21 cellular contexts compared by ENCODE assay signal in genomic region chr18:7895346-7895745, GRCh38.
DNase-seq lines count a peak whose midpoint lies in the region; FAIRE-seq and TF ChIP-seq lines count a peak whose summit lies in the region.
"Had no signal": no experiment of that assay in that cellular context is flagged by ENCODE, and none has a peak within 500 bp of the region (broad histone marks: within the 10 kb centered on the region; RNA-seq: fewer than 3 reads in every experiment).

No MANE protein-coding gene starts in this region.

- H2AFZ ChIP-seq in trophoblast cell (ENCODE audit: insufficient read depth, low read length, poor library complexity) = no peak overlapping the region
- H2AFZ ChIP-seq: GM23248 had no signal

- peaks cover 57% of the 10 kb centered on the region for H3K4me1 ChIP-seq in left ventricle myocardium inferior
- H3K4me1 ChIP-seq in trophoblast cell (ENCODE audit: control insufficient read depth in 1 of 2, insufficient read depth in 2 of 2, low read length in 2 of 2) = peaks cover 0 to 2% of the 10 kb centered on the region in 2 experiments
- H3K4me1 ChIP-seq: BLaER1, Caco-2 had no signal

- intact Hi-C loops in left ventricle myocardium inferior (cut with micrococcal nuclease) = no loop called here
- intact Hi-C loops in cardiac septum (cut with DNase I) = no loop called here
- intact Hi-C loops in posterior cingulate gyrus (cut with DNase I) = no loop called here

- no peak overlapping the region for H2BK120ac ChIP-seq in trophoblast cell (ENCODE audit: insufficient read depth, low read length, poor library complexity)

- H3K27ac ChIP-seq in left ventricle myocardium inferior (replicated peaks) (peak overlapping the region; percentile 24), trophoblast cell (ENCODE audit: low read depth, low read length) (no peak overlapping the region)
- H3K27ac ChIP-seq: BLaER1, C4-2B, GM23248 had no signal

- FAIRE-seq in D721Med (lab: Jason Lieb, UNC) = peak; percentile 11
- FAIRE-seq: GM12878, GM19239, H1 had no signal

- no peak overlapping the region for H2BK5ac ChIP-seq in trophoblast cell (ENCODE audit: low read depth, low read length, poor library complexity)

- H3K27me3 ChIP-seq in left ventricle myocardium inferior (ENCODE audit: low read depth) = no peaks in the 10 kb centered on the region
- H3K27me3 ChIP-seq in trophoblast cell (ENCODE audit: insufficient read depth, low read length) = no peaks in the 10 kb centered on the region
- H3K27me3 ChIP-seq: BLaER1 had no signal

- no peak for TF ChIP-seq CTCF in left ventricle myocardium inferior (IDR thresholded peaks at IDR 0.05; ENCODE audit: borderline replicate concordance)
- TF ChIP-seq CTCF in D721Med (IDR thresholded peaks at IDR 0.05; ENCODE audit: insufficient read depth, missing control alignments) = no peak

- H3K36me3 ChIP-seq in left ventricle myocardium inferior = no peaks in the 10 kb centered on the region
- H3K36me3 ChIP-seq in trophoblast cell (ENCODE audit: control insufficient read depth in 1 of 2, insufficient read depth in 2 of 2, low read length in 2 of 2) = no peaks in the 10 kb centered on the region
- H3K36me3 ChIP-seq: BLaER1 had no signal

- H3K4me3 ChIP-seq in left ventricle myocardium inferior (no peak overlapping the region), trophoblast cell (ENCODE audit: low read depth, low read length) (no peak overlapping the region)
- H3K4me3 ChIP-seq: BLaER1, GM12878, GM23248 had no signal

- H3K79me2 ChIP-seq in trophoblast cell (ENCODE audit: control insufficient read depth, insufficient read depth, low read length, poor library complexity) = no peaks in the 10 kb centered on the region

- no peak overlapping the region for H4K8ac ChIP-seq in trophoblast cell (ENCODE audit: low read depth, low read length)

- peak overlapping the region; percentile 46 for H3K18ac ChIP-seq in trophoblast cell (ENCODE audit: low read length)

- H3K79me1 ChIP-seq in trophoblast cell (ENCODE audit: low read length) = no peaks in the 10 kb centered on the region

- H3K4me2 ChIP-seq in trophoblast cell (ENCODE audit: low read length) = no peak overlapping the region
- H3K4me2 ChIP-seq: BLaER1 had no signal

- H4K91ac ChIP-seq in trophoblast cell (ENCODE audit: low read depth, low read length) = no peak overlapping the region

- H3K4ac ChIP-seq in trophoblast cell (ENCODE audit: low read depth, low read length) = no peak overlapping the region

- H4K12ac ChIP-seq in trophoblast cell (ENCODE audit: low read depth, low read length) = no peak overlapping the region

- no peak overlapping the region for H3K23ac ChIP-seq in trophoblast cell (ENCODE audit: low read length)

- no peak overlapping the region for H2AK5ac ChIP-seq in trophoblast cell (ENCODE audit: low read length)

- WGBS in trophoblast cell (ENCODE audit: extremely low coverage, insufficient coverage, insufficient read length) = no CpG with 5 or more reads among the region's 5 CpGs

- H2BK12ac ChIP-seq in trophoblast cell (ENCODE audit: low read length) = no peak overlapping the region

- H3K9me3 ChIP-seq in left ventricle myocardium inferior (replicated peaks) (no peaks in the 10 kb centered on the region), trophoblast cell (ENCODE audit: insufficient read depth, low read depth, low read length) (no peaks in the 10 kb centered on the region)
- H3K9me3 ChIP-seq: BLaER1, Caco-2 had no signal

- H3K14ac ChIP-seq in trophoblast cell (ENCODE audit: low read length) = no peak overlapping the region

- DNase-seq in left ventricle myocardium inferior (no peak), cardiac septum (ENCODE audit: low spot score) (no peak), D721Med (ENCODE audit: insufficient read length, low spot score) (no peak), trophoblast cell (no peak), posterior cingulate gyrus (no peak), iPS-NIHi11 (ENCODE audit: low spot score) (no peak)
- DNase-seq: Caco-2; CD4-positive, CD25-positive, alpha-beta regulatory T cell; CD8-positive, alpha-beta T cell; DMS 273 treated with DMSO at 0.1 percent for 48 hours; DMS79; EL; GDM1; GM23248; H7; HCEC 1CT had no signal

- no peak overlapping the region for H3K9ac ChIP-seq in trophoblast cell (ENCODE audit: low read length)
- H3K9ac ChIP-seq: BLaER1, GM23248 had no signal
